Comparison of ENCODE assay signal across 22 cellular contexts in genomic region chr7:5210751-5211338, GRCh38. TPM values are rescaled to one million over a fixed set of nuclear protein-coding genes. Genes with fewer than 3 reads are reported as not detected.
A peak's percentile ranks its signal among the peaks of the same experiment; 100 is the strongest.
DNase-seq lines count a peak whose midpoint lies in the region; ATAC-seq, FAIRE-seq and TF ChIP-seq lines count a peak whose summit lies in the region.
"Had no signal": no experiment of that assay in that cellular context is flagged by ENCODE, and none has a peak within 500 bp of the region (broad histone marks: within the 10 kb centered on the region; RNA-seq: fewer than 3 reads in every experiment).

No MANE protein-coding gene starts in this region.

- peak; percentile 91 for FAIRE-seq in urothelium cell line (lab: Jason Lieb, UNC)
- FAIRE-seq: A549, GM19239 had no signal

- in situ Hi-C loops in GM23248 (cut with MboI), result no loop called here

- no peaks in the 10 kb centered on the region for H3K9me3 Mint-ChIP-seq in effector memory CD8-positive, alpha-beta T cell
- no peaks in the 10 kb centered on the region for H3K9me3 Mint-ChIP-seq in mesothelial cell of epicardium
- no peaks in the 10 kb centered on the region for H3K9me3 Mint-ChIP-seq in activated naive CD8-positive, alpha-beta T cell treated with anti-CD3 and anti-CD28 coated beads for 36 hours
- H3K9me3 Mint-ChIP-seq: CD8-positive, alpha-beta T cell; GM23338 had no signal

- no peak for ATAC-seq in left cardiac atrium
- no peak for ATAC-seq in effector memory CD8-positive, alpha-beta T cell (replicated peaks)
- ATAC-seq: A549; CD8-positive, alpha-beta T cell; GM23338; HCT116 had no signal

- H3K79me2 ChIP-seq in GM23248 (ENCODE audit: insufficient read depth), result peaks cover 96% of the 10 kb centered on the region

- H3K9ac ChIP-seq in GM23248, result no peak overlapping the region
- H3K9ac ChIP-seq: BLaER1 treated with 17β-estradiol and CSF1 and Interleukin-3, amounts not matched to agents 10 nM and 100 nM had no signal

- H3K4me3 Mint-ChIP-seq in effector memory CD8-positive, alpha-beta T cell, result no peak overlapping the region
- H3K4me3 Mint-ChIP-seq in mesothelial cell of epicardium, result no peak overlapping the region
- no peak overlapping the region for H3K4me3 Mint-ChIP-seq in activated naive CD8-positive, alpha-beta T cell treated with anti-CD3 and anti-CD28 coated beads for 36 hours
- H3K4me3 Mint-ChIP-seq: CD8-positive, alpha-beta T cell; GM23338 had no signal

- no peak overlapping the region for H3K4me2 ChIP-seq in GM23248 (ENCODE audit: unreplicated experiment)
- H3K4me2 ChIP-seq: A549, GM23338, PC-9 had no signal

- H3F3A ChIP-seq in GM23248 (ENCODE audit: insufficient read depth), result peaks cover 17% of the 10 kb centered on the region

- no peaks in the 10 kb centered on the region for H3K27me3 ChIP-seq in GM23248 (replicated peaks; ENCODE audit: insufficient read depth)
- H3K27me3 ChIP-seq: BLaER1 treated with 17β-estradiol and CSF1 and Interleukin-3, amounts not matched to agents 10 nM and 100 nM had no signal

- DNase-seq in left cardiac atrium (peak; percentile 17), cardiac septum (ENCODE audit: low spot score) (no peak), mesothelial cell of epicardium (ENCODE audit: low spot score in 2 of 2, unreplicated experiment in 2 of 2) (no peak), urothelium cell line (ENCODE audit: low spot score) (no peak), GM23248 (no peak), NCI-H345 treated with DMSO at 0.1 percent for 48 hours (lab: John Stamatoyannopoulos, UW; ENCODE audit: unreplicated experiment) (no peak)
- no peak for DNase-seq in effector memory CD8-positive, alpha-beta T cell
- DNase-seq in activated naive CD8-positive, alpha-beta T cell treated with anti-CD3 and anti-CD28 coated beads for 36 hours, result no peak
- DNase-seq: Calu3; CD8-positive, alpha-beta T cell; GF-D8; KBM-7; NCI-H1105 treated with DMSO at 0.1 percent for 48 hours; NCI-H187; NCI-H2227 treated with DMSO at 0.1 percent for 48 hours; NCI-H524 treated with DMSO at 0.1 percent for 48 hours; PC-9 had no signal

- H2AFZ ChIP-seq in GM23248, result no peak overlapping the region
- H2AFZ ChIP-seq: GM23338, PC-9 had no signal

- peaks cover 71% of the 10 kb centered on the region for H3K36me3 Mint-ChIP-seq in effector memory CD8-positive, alpha-beta T cell (ENCODE audit: insufficient read depth)
- H3K36me3 Mint-ChIP-seq in mesothelial cell of epicardium, result peaks cover 35% of the 10 kb centered on the region
- H3K36me3 Mint-ChIP-seq in activated naive CD8-positive, alpha-beta T cell treated with anti-CD3 and anti-CD28 coated beads for 36 hours, result peaks cover 11% of the 10 kb centered on the region

- no peaks in the 10 kb centered on the region for H3K9me2 ChIP-seq in GM23248 (ENCODE audit: insufficient read depth)

- no peaks in the 10 kb centered on the region for H3K9me3 ChIP-seq in GM23248 (ENCODE audit: low read depth)
- H3K9me3 ChIP-seq: A549; BLaER1 treated with 17β-estradiol and CSF1 and Interleukin-3, amounts not matched to agents 10 nM and 100 nM had no signal

- 87 to 88% methylated on average over 18 of the region's 18 CpGs for WGBS in GM23248 (ENCODE audit: low coverage in 1 of 2, low lambda C conversion rate in 2 of 2, missing lambda C conversion rate in 2 of 2), 2 experiments

- H4K20me1 ChIP-seq in GM23248 (ENCODE audit: insufficient read depth), result peaks cover 7% of the 10 kb centered on the region; the same call in 1 of the 2 replicates

- H3K4me1 ChIP-seq in GM23248 (ENCODE audit: insufficient read depth), result no peaks in the 10 kb centered on the region
- H3K4me1 ChIP-seq: A549 had no signal

- H3K4me3 ChIP-seq in GM23248, result no peak overlapping the region
- H3K4me3 ChIP-seq: A549; BLaER1 treated with 17β-estradiol and CSF1 and Interleukin-3, amounts not matched to agents 10 nM and 100 nM; GM23338; PC-9 had no signal

- H3K27ac Mint-ChIP-seq in effector memory CD8-positive, alpha-beta T cell, result peak overlapping the region; percentile 58 to 60
- peak overlapping the region; percentile 24 for H3K27ac Mint-ChIP-seq in mesothelial cell of epicardium
- H3K27ac Mint-ChIP-seq in activated naive CD8-positive, alpha-beta T cell treated with anti-CD3 and anti-CD28 coated beads for 36 hours, result no peak overlapping the region
- H3K27ac Mint-ChIP-seq: CD8-positive, alpha-beta T cell; GM23338 had no signal

- no peak for TF ChIP-seq CTCF in mesothelial cell of epicardium (IDR thresholded peaks at IDR 0.05; ENCODE audit: unreplicated experiment)

- intact Hi-C loops in left cardiac atrium (cut with DNase I) (no loop called here), cardiac septum (cut with DNase I) (no loop called here)

- peaks cover 36% of the 10 kb centered on the region for H3K36me3 ChIP-seq in GM23248 (ENCODE audit: low read depth)

- no peak overlapping the region for H3K27ac ChIP-seq in GM23248
- H3K27ac ChIP-seq: A549; BLaER1 treated with 17β-estradiol and CSF1 and Interleukin-3, amounts not matched to agents 10 nM and 100 nM; PC-9 had no signal

- H3K27me3 Mint-ChIP-seq in effector memory CD8-positive, alpha-beta T cell, result no peaks in the 10 kb centered on the region
- no peaks in the 10 kb centered on the region for H3K27me3 Mint-ChIP-seq in mesothelial cell of epicardium (ENCODE audit: low read depth)
- no peaks in the 10 kb centered on the region for H3K27me3 Mint-ChIP-seq in activated naive CD8-positive, alpha-beta T cell treated with anti-CD3 and anti-CD28 coated beads for 36 hours

- H3K4me1 Mint-ChIP-seq in effector memory CD8-positive, alpha-beta T cell (ENCODE audit: low read depth in 2 of 2), result peaks cover 14 to 32% of the 10 kb centered on the region in 2 donors
- no peaks in the 10 kb centered on the region for H3K4me1 Mint-ChIP-seq in mesothelial cell of epicardium
- H3K4me1 Mint-ChIP-seq in activated naive CD8-positive, alpha-beta T cell treated with anti-CD3 and anti-CD28 coated beads for 36 hours, result peaks cover 12% of the 10 kb centered on the region
- H3K4me1 Mint-ChIP-seq: GM23338 had no signal

RNA-seq across cellular contexts. Expression of gene WIPI2, which starts 20.8 kb away (rescaled TPM):
- total RNA-seq in left cardiac atrium, result 10 to 100 TPM; 54.6 to 58.9 TPM
- total RNA-seq in cardiac septum, result 45.3 TPM
- total RNA-seq in mesothelial cell of epicardium, result 85.6 to 89.7 TPM (median 86.1 TPM) in 3 replicates
- 10 to 100 TPM; 41.5 to 43.4 TPM for total RNA-seq in activated naive CD8-positive, alpha-beta T cell treated with anti-CD3 and anti-CD28 coated beads for 36 hours
- total RNA-seq in GM23248 (2014; rRNA removed; shearing (Covaris generic)), result 90.4 and 99.3 TPM in 2 replicates
- polyA plus RNA-seq in GM23248 (2016; fragmentation: Nextera tagmentation; extraction: Ambion mirVana), result 70.3 and 71.5 TPM in 2 replicates
